Comparison of ENCODE assay signal across 11 cellular contexts in genomic region chr1:201790261-201790660, GRCh38. TPM values are rescaled to one million over a fixed set of nuclear protein-coding genes. Genes with fewer than 3 reads are reported as not detected.
DNase-seq lines count a peak whose midpoint lies in the region; TF ChIP-seq lines count a peak whose summit lies in the region.
"Had no signal": no experiment of that assay in that cellular context is flagged by ENCODE, and none has a peak within 500 bp of the region (broad histone marks: within the 10 kb centered on the region; RNA-seq: fewer than 3 reads in every experiment).

No MANE protein-coding gene starts in this region.

- dilution Hi-C loops in mammary epithelial cell (cut with HindIII; ENCODE audit: low sequenced_read_pairs) = loop anchor here (5.0 kb wide), 1 partner anchor 73 kb away; no protein-coding TSS in a partner anchor

- no TSS peak for BruUV-seq in mammary epithelial cell (replicated peaks; lab: Mats Ljungman, UMichigan)

- H3K4me2 ChIP-seq in mammary epithelial cell (ENCODE audit: insufficient read depth, low read depth, low read length) (no peak overlapping the region), hepatocyte (no peak overlapping the region)
- H3K4me2 ChIP-seq: GM23338 had no signal

- H3K9me3 ChIP-seq in mammary epithelial cell (replicated peaks; ENCODE audit: insufficient read depth, low read length) (no peaks in the 10 kb centered on the region), hepatocyte (ENCODE audit: low read depth) (no peaks in the 10 kb centered on the region)

- peaks cover 44% of the 10 kb centered on the region for H3K36me3 ChIP-seq in mammary epithelial cell (ENCODE audit: insufficient read depth, low read length)
- no peaks in the 10 kb centered on the region for H3K36me3 ChIP-seq in hepatocyte (replicated peaks; ENCODE audit: insufficient read depth, low read depth)

- H3K9me2 ChIP-seq in hepatocyte (replicated peaks; ENCODE audit: insufficient read depth) = no peaks in the 10 kb centered on the region

- no peak overlapping the region for H3K4me3 ChIP-seq in mammary epithelial cell (replicated peaks in 1 of 3; ENCODE audit: insufficient read depth in 1 of 3, low read depth in 2 of 3, low read length in 3 of 3)
- H3K4me3 ChIP-seq in hepatocyte = no peak overlapping the region
- H3K4me3 ChIP-seq: GM23338 had no signal

- no peak overlapping the region for H3K27ac ChIP-seq in mammary epithelial cell (ENCODE audit: insufficient read depth, low read depth, low read length)
- H3K27ac ChIP-seq in hepatocyte = peak overlapping the region; percentile 80

- no peak overlapping the region for H2AFZ ChIP-seq in mammary epithelial cell (ENCODE audit: low read depth, low read length)
- no peak overlapping the region for H2AFZ ChIP-seq in hepatocyte
- H2AFZ ChIP-seq: GM23338 had no signal

- H3K79me2 ChIP-seq in mammary epithelial cell (ENCODE audit: insufficient read depth, low read length) = peaks cover 8% of the 10 kb centered on the region
- no peaks in the 10 kb centered on the region for H3K79me2 ChIP-seq in hepatocyte

- CTCF ChIA-PET in mammary epithelial cell (lab: Charles Lee; ENCODE audit: low non-redundant PET) = no interaction called here

- H4K20me1 ChIP-seq in mammary epithelial cell (ENCODE audit: insufficient read depth, low read length) (no peaks in the 10 kb centered on the region), hepatocyte (ENCODE audit: insufficient read depth, poor library complexity, severe bottlenecking) (no peaks in the 10 kb centered on the region)

- no peak overlapping the region for H3K9ac ChIP-seq in mammary epithelial cell (ENCODE audit: insufficient read depth, low read length)

- in situ Hi-C loops in mammary epithelial cell (cut with MboI; ENCODE audit: low sequenced_read_pairs in 2 of 2) = no loop called here

- DNase-seq in HT1080 (ENCODE audit: low read depth) (peak; percentile 80), mammary epithelial cell (peak; percentile 46), hepatocyte (ENCODE audit: low spot score) (no peak), stromal cell of bone marrow (ENCODE audit: low read depth) (peak; percentile 73), SW480 (ENCODE audit: low spot score) (no peak), kidney glomerular epithelial cell (lab: John Stamatoyannopoulos, UW) (no peak)
- DNase-seq in activated effector memory CD4-positive, alpha-beta T cell treated with anti-CD3 and anti-CD28 coated beads, Interleukin-2, amount 50 U/mL, for 16 hours = no peak
- no peak for DNase-seq in activated CD4-positive, CD25-positive, alpha-beta regulatory T cell treated with anti-CD3 and anti-CD28 coated beads, Interleukin-2, amount 50 U/mL, for 72 hours
- DNase-seq: activated gamma-delta T cell, NCI-H1105 treated with DMSO at 0.1 percent for 48 hours had no signal

- no peaks in the 10 kb centered on the region for H3K27me3 ChIP-seq in mammary epithelial cell (ENCODE audit: insufficient read depth, low read length)
- no peaks in the 10 kb centered on the region for H3K27me3 ChIP-seq in hepatocyte

- TF ChIP-seq CTCF in mammary epithelial cell (conservative IDR thresholded peaks at IDR 0.05 in 1 of 2, IDR thresholded peaks at IDR 0.05 in 1 of 2; ENCODE audit: extremely low read depth in 1 of 2, insufficient read depth in 1 of 2, low read depth in 1 of 2, low read length in 2 of 2) (no peak), hepatocyte (IDR thresholded peaks at IDR 0.05; ENCODE audit: poor library complexity) (no peak)

- peaks cover 39% of the 10 kb centered on the region for H3K4me1 ChIP-seq in mammary epithelial cell (ENCODE audit: insufficient read depth, low read length)
- peaks cover 20% of the 10 kb centered on the region for H3K4me1 ChIP-seq in hepatocyte (ENCODE audit: insufficient read depth)

- intact Hi-C loops in mammary epithelial cell (cut with micrococcal nuclease) = no loop called here

- WGBS in mammary epithelial cell (ENCODE audit: low coverage, missing lambda C conversion rate) = 83% methylated on average over 2 of the region's 2 CpGs
- 82% methylated on average over 2 of the region's 2 CpGs for WGBS in hepatocyte (ENCODE audit: low lambda C conversion rate, missing lambda C conversion rate)

RNA-seq across cellular contexts. Expression of gene IPO9, which starts 38.7 kb away (rescaled TPM):
- 30.1 and 38.9 TPM in 2 replicates for total RNA-seq in HT1080 (2014; rRNA removed; shearing (Covaris generic))
- polyA plus RNA-seq in HT1080 (2015; cell fraction: cytosol; rRNA removed) = 26.7 and 31.1 TPM in 2 replicates
- polyA plus RNA-seq in HT1080 (2015; cell fraction: nucleus; rRNA removed) = 48.8 and 53.8 TPM in 2 replicates
- total RNA-seq in mammary epithelial cell (10 to 100 TPM; 22.7 to 61.3 TPM), hepatocyte (25.8 and 29.4 TPM in 2 replicates)
- polyA plus RNA-seq in mammary epithelial cell (32.1 TPM), hepatocyte (41.2 and 45.2 TPM in 2 replicates)
- polyA minus RNA-seq in mammary epithelial cell = 35.9 TPM

Comparison
In these comparisons a context has a peak if more than half of its experiments do, and no peak if none do; other contexts are left out.
1. DNase-seq: peak in HT1080 (single experiment), mammary epithelial cell (single experiment) and stromal cell of bone marrow (single experiment); none in hepatocyte (single experiment), SW480 (single experiment), activated effector memory CD4-positive, alpha-beta T cell treated with anti-CD3 and anti-CD28 coated beads, Interleukin-2, amount 50 U/mL, for 16 hours (single experiment), kidney glomerular epithelial cell (single experiment) and activated CD4-positive, CD25-positive, alpha-beta regulatory T cell treated with anti-CD3 and anti-CD28 coated beads, Interleukin-2, amount 50 U/mL, for 72 hours (single experiment).